In genomic region chr2:191020221-191020741, GRCh38 we compare ENCODE assay signal across 8 cellular contexts. TPM values are rescaled to one million over a fixed set of nuclear protein-coding genes. Genes with fewer than 3 reads are reported as not detected.
DNase-seq lines count a peak whose midpoint lies in the region; ATAC-seq, FAIRE-seq and TF ChIP-seq lines count a peak whose summit lies in the region.

No MANE protein-coding gene starts in this region.

- peaks cover 2% of the 10 kb centered on the region for H3K27me3 Mint-ChIP-seq in activated CD8-positive, alpha-beta memory T cell treated with anti-CD3 and anti-CD28 coated beads, Interleukin-2, amount 10 ng/mL, durations not matched to agents 7 days and 5 days
- peaks cover 9% of the 10 kb centered on the region for H3K27me3 Mint-ChIP-seq in mesothelial cell of epicardium (ENCODE audit: low read depth)

- CTCF ChIA-PET in activated CD8-positive, alpha-beta memory T cell treated with anti-CD3 and anti-CD28 coated beads, Interleukin-2, amount 10 ng/mL, durations not matched to agents 7 days and 5 days (lab: Charles Lee), result interaction anchor here (0.6 to 2.8 kb wide), 8 partner anchors 9 to 138 kb away, joined by 3 to 15 read pairs (median 3); no protein-coding TSS in a partner anchor

- H3K4me1 Mint-ChIP-seq in activated CD8-positive, alpha-beta memory T cell treated with anti-CD3 and anti-CD28 coated beads, Interleukin-2, amount 10 ng/mL, durations not matched to agents 7 days and 5 days, result peaks cover 38% of the 10 kb centered on the region
- H3K4me1 Mint-ChIP-seq in mesothelial cell of epicardium, result peaks cover 2% of the 10 kb centered on the region

- DNase-seq in Caki2 (ENCODE audit: low read depth), result peak; percentile 97
- DNase-seq in HT1080 (ENCODE audit: low read depth), result peak; percentile 97
- peak; percentile 92 to 95 for DNase-seq in NOMO-1 (lab: John Stamatoyannopoulos, UW; ENCODE audit: unreplicated experiment in 2 of 2)
- DNase-seq in activated CD8-positive, alpha-beta memory T cell treated with anti-CD3 and anti-CD28 coated beads, Interleukin-2, amount 10 ng/mL, durations not matched to agents 7 days and 5 days, result peak; percentile 95
- peak; percentile 91 to 96 for DNase-seq in mesothelial cell of epicardium (ENCODE audit: low spot score in 2 of 2, unreplicated experiment in 2 of 2)
- DNase-seq in stimulated activated CD8-positive, alpha-beta memory T cell treated with anti-CD3 and anti-CD28 coated beads, Interleukin-15, amount 100 ng/mL, for 4 hours (ENCODE audit: low read depth in 2 of 2), result peak; percentile 86 to 93

- no peaks in the 10 kb centered on the region for H3K9me3 Mint-ChIP-seq in activated CD8-positive, alpha-beta memory T cell treated with anti-CD3 and anti-CD28 coated beads, Interleukin-2, amount 10 ng/mL, durations not matched to agents 7 days and 5 days (ENCODE audit: low read depth)
- H3K9me3 Mint-ChIP-seq in mesothelial cell of epicardium, result no peaks in the 10 kb centered on the region

- peak; percentile 74 for ATAC-seq in GM21381 (IDR thresholded peaks at IDR 0.05; ENCODE audit: unreplicated experiment)
- peak; percentile 76 for ATAC-seq in activated CD8-positive, alpha-beta memory T cell treated with anti-CD3 and anti-CD28 coated beads, Interleukin-2, amount 10 ng/mL, durations not matched to agents 7 days and 5 days

- in situ Hi-C loops in Caki2 (cut with HindIII; ENCODE audit: low pct_unique_long_range_greater_than_20kb, low sequenced_read_pairs), result no loop called here

- no peak overlapping the region for H3K4me3 Mint-ChIP-seq in activated CD8-positive, alpha-beta memory T cell treated with anti-CD3 and anti-CD28 coated beads, Interleukin-2, amount 10 ng/mL, durations not matched to agents 7 days and 5 days
- H3K4me3 Mint-ChIP-seq in mesothelial cell of epicardium, result no peak overlapping the region

- TF ChIP-seq CTCF in mesothelial cell of epicardium (IDR thresholded peaks at IDR 0.05; ENCODE audit: unreplicated experiment), result no peak

- peaks cover 16% of the 10 kb centered on the region for H3K36me3 Mint-ChIP-seq in activated CD8-positive, alpha-beta memory T cell treated with anti-CD3 and anti-CD28 coated beads, Interleukin-2, amount 10 ng/mL, durations not matched to agents 7 days and 5 days
- no peaks in the 10 kb centered on the region for H3K36me3 Mint-ChIP-seq in mesothelial cell of epicardium

- peak; percentile 70 for FAIRE-seq in endometrium (lab: Jason Lieb, UNC)

- no peak overlapping the region for H3K27ac Mint-ChIP-seq in activated CD8-positive, alpha-beta memory T cell treated with anti-CD3 and anti-CD28 coated beads, Interleukin-2, amount 10 ng/mL, durations not matched to agents 7 days and 5 days
- H3K27ac Mint-ChIP-seq in mesothelial cell of epicardium, result no peak overlapping the region

RNA-seq across cellular contexts. Expression of gene STAT1, which starts 6.3 kb away (rescaled TPM):
- 365 and 377 TPM in 2 replicates for total RNA-seq in Caki2 (2014; rRNA removed; shearing (Covaris generic); ENCODE audit: low replicate concordance)
- 29.6 and 30.7 TPM in 2 replicates for total RNA-seq in HT1080 (2014; rRNA removed; shearing (Covaris generic))
- 29.5 and 37.3 TPM in 2 replicates for polyA plus RNA-seq in HT1080 (2015; cell fraction: cytosol; rRNA removed)
- polyA plus RNA-seq in HT1080 (2015; cell fraction: nucleus; rRNA removed), result 73.2 and 74.6 TPM in 2 replicates
- 100 to 1,000 TPM; 385 to 515 TPM for total RNA-seq in activated CD8-positive, alpha-beta memory T cell treated with anti-CD3 and anti-CD28 coated beads, Interleukin-2, amount 10 ng/mL, durations not matched to agents 7 days and 5 days
- 100 to 106 TPM (median 100 TPM) in 3 replicates for total RNA-seq in mesothelial cell of epicardium

Comparison
In these comparisons a context has a peak if more than half of its experiments do, and no peak if none do; other contexts are left out.
1. Peak in every context shown above with its lines: DNase-seq and ATAC-seq.